In genomic region chr4:15779336-15779735, GRCh38 we compare ENCODE assay signal across 8 cellular contexts. TPM values are rescaled to one million over a fixed set of nuclear protein-coding genes. Genes with fewer than 3 reads are reported as not detected.
DNase-seq lines count a peak whose midpoint lies in the region; ATAC-seq and TF ChIP-seq lines count a peak whose summit lies in the region.

No MANE protein-coding gene starts in this region.

- no peaks in the 10 kb centered on the region for H3K36me3 ChIP-seq in PC-9 (ENCODE audit: low read depth)
- H3K36me3 ChIP-seq in ectodermal cell (ENCODE audit: control insufficient read depth, insufficient read depth, low read length), result no peaks in the 10 kb centered on the region
- H3K36me3 ChIP-seq in lung (ENCODE audit: control insufficient read depth in 2 of 2, insufficient read depth in 2 of 2, low read length in 2 of 2), result no peaks in the 10 kb centered on the region

- TF ChIP-seq CTCF in PC-9 (conservative IDR thresholded peaks at IDR 0.05), result no peak
- TF ChIP-seq CTCF in lung (IDR thresholded peaks at IDR 0.05; ENCODE audit: control extremely low read depth, extremely low read depth), result no peak

- H3K4me3 ChIP-seq in PC-9, result no peak overlapping the region; the same call in 1 of the 2 replicates
- H3K4me3 ChIP-seq in ectodermal cell (ENCODE audit: insufficient read depth, low read depth, low read length), result peak overlapping the region; percentile 49
- peak overlapping the region; percentile 52 for H3K4me3 ChIP-seq in lung

- H3K27ac ChIP-seq in PC-9 (no peak overlapping the region), ectodermal cell (ENCODE audit: insufficient read depth, low read depth, low read length, poor library complexity, severe bottlenecking) (no peak overlapping the region), lung (ENCODE audit: low read depth in 1 of 2, low read length in 1 of 2) (peak overlapping the region in 1 of 2 donors; percentile 1)

- H3K9me3 Mint-ChIP-seq in activated naive CD4-positive, alpha-beta T cell treated with anti-CD3 and anti-CD28 coated beads, Interleukin-2, amount 50 U/mL, for 24 hours, result no peaks in the 10 kb centered on the region

- peak overlapping the region; percentile 67; the same call in 1 of the 2 replicates for H2AFZ ChIP-seq in PC-9

- WGBS in ectodermal cell, 2 experiments, result 4 to 5% methylated on average over 13 of the region's 13 CpGs
- WGBS in lung, 2 donors, result 1% methylated on average over 13 of the region's 13 CpGs

- H3K4me3 Mint-ChIP-seq in activated naive CD4-positive, alpha-beta T cell treated with anti-CD3 and anti-CD28 coated beads, Interleukin-2, amount 50 U/mL, for 24 hours, result peak overlapping the region; percentile 91

- H3K9me2 ChIP-seq in PC-9 (ENCODE audit: insufficient read depth), result no peaks in the 10 kb centered on the region

- peaks cover 5% of the 10 kb centered on the region for H3K4me1 ChIP-seq in PC-9 (replicated peaks; ENCODE audit: insufficient read depth)
- peaks cover 4% of the 10 kb centered on the region for H3K4me1 ChIP-seq in ectodermal cell (ENCODE audit: control insufficient read depth, insufficient read depth, low read length)
- peaks cover 1 to 3% of the 10 kb centered on the region in 2 donors for H3K4me1 ChIP-seq in lung (ENCODE audit: control insufficient read depth in 2 of 2, insufficient read depth in 2 of 2, low read length in 2 of 2)

- BruUV-seq in PC-9 (replicated peaks; lab: Mats Ljungman, UMichigan), result no TSS peak

- no peaks in the 10 kb centered on the region for H4K20me1 ChIP-seq in PC-9 (ENCODE audit: insufficient read depth)

- peak; percentile 55 for ATAC-seq in lung (ENCODE audit: insufficient read depth, low FRiP score)
- no peak for ATAC-seq in GM21423 (IDR thresholded peaks at IDR 0.05; ENCODE audit: unreplicated experiment)

- H3K9me3 ChIP-seq in PC-9 (ENCODE audit: insufficient read depth, low read depth), result no peaks in the 10 kb centered on the region
- no peaks in the 10 kb centered on the region for H3K9me3 ChIP-seq in ectodermal cell (ENCODE audit: control insufficient read depth, low read length)
- H3K9me3 ChIP-seq in lung (ENCODE audit: control insufficient read depth in 2 of 2, insufficient read depth in 1 of 2, low read length in 1 of 2), result no peaks in the 10 kb centered on the region

- CTCF ChIA-PET in PC-9 (lab: Charles Lee), result no interaction called here

- DNase-seq in activated naive CD4-positive, alpha-beta T cell treated with Interleukin-2 at 50 U/mL for 16 hours, result no peak
- DNase-seq in PC-9 (peak in 1 of 2 experiments; percentile 28), lung (ENCODE audit: low spot score) (peak; percentile 67), superior temporal gyrus (ENCODE audit: extremely low spot score) (peak; percentile 80), T1000 (lab: John Stamatoyannopoulos, UW) (no peak)

- POLR2A ChIA-PET in PC-9 (lab: Charles Lee; ENCODE audit: unreplicated experiment), result no interaction called here

- H3K27ac Mint-ChIP-seq in activated naive CD4-positive, alpha-beta T cell treated with anti-CD3 and anti-CD28 coated beads, Interleukin-2, amount 50 U/mL, for 24 hours, result peak overlapping the region; percentile 89

- H3K27me3 Mint-ChIP-seq in activated naive CD4-positive, alpha-beta T cell treated with anti-CD3 and anti-CD28 coated beads, Interleukin-2, amount 50 U/mL, for 24 hours, result no peaks in the 10 kb centered on the region

- H3K27me3 ChIP-seq in PC-9 (ENCODE audit: insufficient read depth, low read depth) (no peaks in the 10 kb centered on the region), ectodermal cell (ENCODE audit: control insufficient read depth, insufficient read depth, low read length, poor library complexity, severe bottlenecking) (peaks cover 44% of the 10 kb centered on the region), lung (ENCODE audit: control insufficient read depth, insufficient read depth) (no peaks in the 10 kb centered on the region)

- H3K36me3 Mint-ChIP-seq in activated naive CD4-positive, alpha-beta T cell treated with anti-CD3 and anti-CD28 coated beads, Interleukin-2, amount 50 U/mL, for 24 hours, result peaks cover 15% of the 10 kb centered on the region

- H3F3A ChIP-seq in PC-9 (ENCODE audit: insufficient read depth, low read depth), result no peaks in the 10 kb centered on the region; the same call in 1 of the 2 replicates

- peak overlapping the region; percentile 49 for H3K4me2 ChIP-seq in PC-9

- intact Hi-C loops in PC-9 (cut with micrococcal nuclease; ENCODE audit: unreplicated experiment), result loop anchor here (10.0 kb wide), 1 partner anchor 125 kb away; the partner anchor contains the start of gene FBXL5

- no peaks in the 10 kb centered on the region for H3K79me2 ChIP-seq in PC-9 (ENCODE audit: low read depth)

- peaks cover 75% of the 10 kb centered on the region for H3K4me1 Mint-ChIP-seq in activated naive CD4-positive, alpha-beta T cell treated with anti-CD3 and anti-CD28 coated beads, Interleukin-2, amount 50 U/mL, for 24 hours

RNA-seq across cellular contexts. Expression of gene CD38, which starts 1.2 kb away (rescaled TPM):
- total RNA-seq in PC-9 (2021) (0.90 and 1.3 TPM in 2 replicates), lung (10 to 100 TPM in 1 of 2 donors, 1 to 10 TPM in 1; 8.6 to 47.2 TPM)
- polyA plus RNA-seq in ectodermal cell (2013, experiment 1 of 4), result 0.09 TPM
- 0.16 TPM for polyA plus RNA-seq in ectodermal cell (2013, experiment 2 of 4)
- polyA plus RNA-seq in ectodermal cell (2013, experiment 3 of 4), result 0.11 TPM
- 0.08 TPM for polyA plus RNA-seq in ectodermal cell (2013, experiment 4 of 4)
- 10 to 100 TPM in 1 of 2 donors, 1 to 10 TPM in 1; 4.8 to 20.2 TPM for polyA plus RNA-seq in lung

Comparison
In these comparisons a context has a peak if more than half of its experiments do, and no peak if none do; other contexts are left out.
1. DNase-seq: peak in lung (single experiment) and superior temporal gyrus (single experiment); none in activated naive CD4-positive, alpha-beta T cell treated with Interleukin-2 at 50 U/mL for 16 hours (single experiment) and T1000 (single experiment).